In the genomic region with DNA sequence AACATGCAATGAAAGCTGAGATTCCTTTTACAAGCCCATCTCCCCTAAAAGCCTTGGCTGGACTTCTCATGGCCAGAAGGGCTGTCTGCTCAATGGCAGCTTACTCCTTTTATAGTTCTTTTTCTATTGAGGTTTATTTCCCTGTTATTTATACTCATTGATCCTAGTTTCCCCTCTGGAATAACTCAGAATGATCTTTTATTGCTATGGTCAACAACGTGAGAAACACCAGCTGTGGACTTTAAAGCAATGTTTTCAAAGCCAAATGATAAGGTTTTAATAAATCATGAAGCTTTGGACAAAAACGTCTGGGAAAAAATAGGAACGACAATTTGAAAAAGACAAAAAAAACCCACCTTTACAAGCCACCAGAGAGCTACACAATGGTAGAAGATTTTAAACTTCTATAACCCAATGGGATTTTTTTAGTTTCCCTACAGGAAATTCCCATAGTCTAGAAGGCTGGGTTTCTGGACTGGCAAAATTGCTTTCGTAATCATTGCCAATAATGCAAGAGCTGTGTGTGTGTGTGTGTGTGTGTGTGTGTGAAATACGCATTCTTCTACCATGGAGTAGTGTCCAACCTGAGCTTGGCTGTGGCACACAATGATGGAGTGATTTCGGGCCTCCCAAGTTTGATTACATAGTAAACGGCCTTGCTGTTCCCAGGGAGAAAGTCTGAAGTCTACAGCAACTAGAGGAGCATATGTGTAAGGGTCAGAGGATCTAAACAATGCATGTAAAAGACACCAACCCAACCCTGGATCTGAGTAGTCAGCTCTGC, we compare ENCODE assay signal across 20 cellular contexts.
DNase-seq lines count a peak whose midpoint lies in the region; ATAC-seq and TF ChIP-seq lines count a peak whose summit lies in the region.
"Had no signal": no experiment of that assay in that cellular context is flagged by ENCODE, and none has a peak within 500 bp of the region (broad histone marks: within the 10 kb centered on the region; RNA-seq: fewer than 3 reads in every experiment).

No MANE protein-coding gene starts in this region.

- no peaks in the 10 kb centered on the region for H3K27me3 ChIP-seq in gastroesophageal sphincter
- no peaks in the 10 kb centered on the region for H3K27me3 ChIP-seq in vagina
- H3K27me3 ChIP-seq: BE2C had no signal

- peaks cover 0 to 73% of the 10 kb centered on the region in 2 donors for H3K36me3 ChIP-seq in gastroesophageal sphincter
- H3K36me3 ChIP-seq in vagina: peaks cover 0 to 41% of the 10 kb centered on the region in 2 donors
- H3K36me3 ChIP-seq: BE2C had no signal

- H3K27ac ChIP-seq in gastroesophageal sphincter: no peak overlapping the region
- peak overlapping the region; percentile 71 for H3K27ac ChIP-seq in vagina
- H3K27ac ChIP-seq: 22Rv1, KMS-11, RWPE1 had no signal

- H3K27ac Mint-ChIP-seq in natural killer cell (peak overlapping the region; percentile 71 to 72), nephron progenitor cell (peak overlapping the region; percentile 46)
- peak overlapping the region in 1 of 2 donors; percentile 2 for H3K27ac Mint-ChIP-seq in natural killer cell treated with Interleukin-12 subunit alpha and Interleukin-12 subunit beta and Interleukin-15 and Interleukin-18, amount 100 ng/mL, for 72 hours
- H3K27ac Mint-ChIP-seq: GM23338 had no signal

- no peaks in the 10 kb centered on the region for H3K9me3 Mint-ChIP-seq in natural killer cell
- no peaks in the 10 kb centered on the region for H3K9me3 Mint-ChIP-seq in natural killer cell treated with Interleukin-12 subunit alpha and Interleukin-12 subunit beta and Interleukin-15 and Interleukin-18, amount 100 ng/mL, for 72 hours
- no peaks in the 10 kb centered on the region for H3K9me3 Mint-ChIP-seq in nephron progenitor cell
- H3K9me3 Mint-ChIP-seq: CD4-positive, alpha-beta T cell; GM23338 had no signal

- no peak for TF ChIP-seq EP300 in gastroesophageal sphincter (IDR thresholded peaks at IDR 0.05)

- intact Hi-C loops in natural killer cell (cut with micrococcal nuclease) (no loop called here), vagina (cut with DNase I) (no loop called here)

- H3K27me3 Mint-ChIP-seq in natural killer cell (ENCODE audit: low read depth in 2 of 2) (no peaks in the 10 kb centered on the region), nephron progenitor cell (ENCODE audit: low read depth, poor library complexity) (no peaks in the 10 kb centered on the region)
- H3K27me3 Mint-ChIP-seq in natural killer cell treated with Interleukin-12 subunit alpha and Interleukin-12 subunit beta and Interleukin-15 and Interleukin-18, amount 100 ng/mL, for 72 hours: no peaks in the 10 kb centered on the region
- H3K27me3 Mint-ChIP-seq: CD4-positive, alpha-beta T cell had no signal

- H3K9me3 ChIP-seq in gastroesophageal sphincter (no peaks in the 10 kb centered on the region), vagina (no peaks in the 10 kb centered on the region)
- H3K9me3 ChIP-seq: BE2C had no signal

- 29 to 36% methylated on average over 1 to 5 of the region's 7 CpGs for WGBS in gastroesophageal sphincter (ENCODE audit: low coverage in 1 of 2), 2 donors

- ATAC-seq in natural killer cell (no peak), gastroesophageal sphincter (peak; percentile 52)
- ATAC-seq in natural killer cell treated with Interleukin-12 subunit alpha and Interleukin-12 subunit beta and Interleukin-15 and Interleukin-18, amount 100 ng/mL, for 72 hours: no peak
- ATAC-seq: GM23338, HCT116 had no signal

- TF ChIP-seq POLR2A in gastroesophageal sphincter (IDR thresholded peaks at IDR 0.05) (no peak), vagina (IDR thresholded peaks at IDR 0.05) (no peak)

- H3K36me3 Mint-ChIP-seq in natural killer cell (peaks cover 47% of the 10 kb centered on the region), nephron progenitor cell (ENCODE audit: low read depth) (peaks cover 49% of the 10 kb centered on the region)
- peaks cover 11% of the 10 kb centered on the region for H3K36me3 Mint-ChIP-seq in natural killer cell treated with Interleukin-12 subunit alpha and Interleukin-12 subunit beta and Interleukin-15 and Interleukin-18, amount 100 ng/mL, for 72 hours

- no peak for TF ChIP-seq CTCF in natural killer cell (IDR thresholded peaks at IDR 0.05)
- TF ChIP-seq CTCF in gastroesophageal sphincter (IDR thresholded peaks at IDR 0.05): no peak
- no peak for TF ChIP-seq CTCF in nephron progenitor cell (IDR thresholded peaks at IDR 0.05)
- TF ChIP-seq CTCF in vagina (IDR thresholded peaks at IDR 0.05): no peak

- H3K4me3 Mint-ChIP-seq in natural killer cell: no peak overlapping the region
- H3K4me3 Mint-ChIP-seq in natural killer cell treated with Interleukin-12 subunit alpha and Interleukin-12 subunit beta and Interleukin-15 and Interleukin-18, amount 100 ng/mL, for 72 hours: no peak overlapping the region
- no peak overlapping the region for H3K4me3 Mint-ChIP-seq in nephron progenitor cell
- H3K4me3 Mint-ChIP-seq: CD4-positive, alpha-beta T cell; GM23338 had no signal

- H3K4me1 ChIP-seq in gastroesophageal sphincter (peaks cover 11 to 21% (median 15%) of the 10 kb centered on the region in 3 donors), vagina (peaks cover 31% of the 10 kb centered on the region)
- H3K4me1 ChIP-seq: BE2C had no signal

- peaks cover 0 to 9% of the 10 kb centered on the region in 2 donors for H3K4me1 Mint-ChIP-seq in natural killer cell
- H3K4me1 Mint-ChIP-seq in natural killer cell treated with Interleukin-12 subunit alpha and Interleukin-12 subunit beta and Interleukin-15 and Interleukin-18, amount 100 ng/mL, for 72 hours (ENCODE audit: low read depth in 2 of 2): peaks cover 0 to 4% of the 10 kb centered on the region in 2 donors
- H3K4me1 Mint-ChIP-seq in nephron progenitor cell: peaks cover 27% of the 10 kb centered on the region
- H3K4me1 Mint-ChIP-seq: GM23338 had no signal

- H3K4me3 ChIP-seq in gastroesophageal sphincter (no peak overlapping the region), vagina (no peak overlapping the region)
- H3K4me3 ChIP-seq: GM23338 had no signal

- no peak for DNase-seq in natural killer cell
- no peak for DNase-seq in natural killer cell treated with Interleukin-12 subunit alpha and Interleukin-12 subunit beta and Interleukin-15 and Interleukin-18, amount 100 ng/mL, for 72 hours (ENCODE audit: low spot score)
- DNase-seq in nephron progenitor cell: no peak
- DNase-seq in vagina (ENCODE audit: extremely low spot score in 2 of 2): no peak
- DNase-seq in GF-D8 (lab: John Stamatoyannopoulos, UW): no peak
- DNase-seq in COLO668 (lab: John Stamatoyannopoulos, UW; ENCODE audit: unreplicated experiment): no peak
- no peak for DNase-seq in AML-193 (lab: John Stamatoyannopoulos, UW)
- DNase-seq: BE2C; CD4-positive, alpha-beta T cell; DND-41; NCI-H1048; NCI-H1436 treated with DMSO at 0.1 percent for 48 hours; NCI-H2029 treated with DMSO at 0.1 percent for 48 hours; NCI-H774 had no signal
